Comparison of ENCODE assay signal across 24 cellular contexts in genomic region chr13:93435651-93436050, GRCh38.
"Had no signal": no experiment of that assay in that cellular context is flagged by ENCODE, and none has a peak within 500 bp of the region (broad histone marks: within the 10 kb centered on the region; RNA-seq: fewer than 3 reads in every experiment).

No MANE protein-coding gene starts in this region.

- H3K9me3 ChIP-seq: left ventricle myocardium inferior, ovary, right atrium auricular region, suprapubic skin, thoracic aorta, tibial artery, upper lobe of right lung had no signal

- H3K36me3 Mint-ChIP-seq: naive B cell; natural killer cell treated with Interleukin-12 subunit alpha and Interleukin-12 subunit beta and Interleukin-15 and Interleukin-18, amount 100 ng/mL, for 72 hours had no signal

- H3K27me3 ChIP-seq: ovary, right atrium auricular region, suprapubic skin, tibial artery, upper lobe of right lung had no signal

- FAIRE-seq: urothelium cell line had no signal

- H3K4me1 Mint-ChIP-seq: naive B cell had no signal

- ATAC-seq: natural killer cell treated with Interleukin-12 subunit alpha and Interleukin-12 subunit beta and Interleukin-15 and Interleukin-18, amount 100 ng/mL, for 72 hours; sciatic nerve; upper lobe of right lung had no signal

- H3K27me3 Mint-ChIP-seq: naive B cell; natural killer cell treated with Interleukin-12 subunit alpha and Interleukin-12 subunit beta and Interleukin-15 and Interleukin-18, amount 100 ng/mL, for 72 hours; progenitor cell of endocrine pancreas; stimulated activated naive CD8-positive, alpha-beta T cell treated with anti-CD3 and anti-CD28 coated beads, Interleukin-15, Interleukin-2, amounts not matched to agents 100 ng/mL and 50 ng/mL, for 24 hours had no signal

- H3K4me3 Mint-ChIP-seq: mesothelial cell of epicardium; naive B cell; natural killer cell treated with Interleukin-12 subunit alpha and Interleukin-12 subunit beta and Interleukin-15 and Interleukin-18, amount 100 ng/mL, for 72 hours; stimulated activated naive CD8-positive, alpha-beta T cell treated with anti-CD3 and anti-CD28 coated beads, Interleukin-15, Interleukin-2, amounts not matched to agents 100 ng/mL and 50 ng/mL, for 24 hours had no signal

- H3K27ac ChIP-seq: left ventricle myocardium inferior, ovary, right atrium auricular region, skin epidermis, suprapubic skin, thoracic aorta, tibial artery, upper lobe of right lung had no signal

- H3K4me1 ChIP-seq: left ventricle myocardium inferior, right atrium auricular region, suprapubic skin, tibial artery, upper lobe of right lung had no signal

- H3K4me3 ChIP-seq: left ventricle myocardium inferior, lung, ovary, right atrium auricular region, skin epidermis, suprapubic skin, thoracic aorta, tibial artery, upper lobe of right lung had no signal

- H3K36me3 ChIP-seq: left ventricle myocardium inferior, ovary, right atrium auricular region, suprapubic skin, thoracic aorta, tibial artery, upper lobe of right lung had no signal

- H3K27ac Mint-ChIP-seq: mesothelial cell of epicardium; naive B cell; natural killer cell treated with Interleukin-12 subunit alpha and Interleukin-12 subunit beta and Interleukin-15 and Interleukin-18, amount 100 ng/mL, for 72 hours; progenitor cell of endocrine pancreas; stimulated activated naive CD8-positive, alpha-beta T cell treated with anti-CD3 and anti-CD28 coated beads, Interleukin-15, Interleukin-2, amounts not matched to agents 100 ng/mL and 50 ng/mL, for 24 hours had no signal

- DNase-seq: islet precursor cell; left ventricle myocardium inferior; mesendoderm; naive B cell; ovary; stimulated activated CD4-positive, alpha-beta T cell treated with anti-CD3 and anti-CD28 coated beads, Interleukin-12 subunit alpha, Interleukin-12 subunit beta, amount 100 ng/mL, for 4 hours; stimulated activated CD4-positive, alpha-beta T cell treated with anti-CD3 and anti-CD28 coated beads, Interleukin-15, amount 100 ng/mL, for 24 hours; stimulated activated CD4-positive, alpha-beta T cell treated with anti-CD3 and anti-CD28 coated beads, Interleukin-2, amount 100 ng/mL, for 24 hours; stimulated activated CD4-positive, alpha-beta T cell treated with anti-CD3 and anti-CD28 coated beads, Interleukin-4, amount 100 ng/mL, for 1 hour; stimulated activated naive CD4-positive, alpha-beta T cell; tibial artery; trophoblast cell; upper lobe of right lung had no signal
